ENCODE assay signal across 8 cellular contexts in the genomic region with DNA sequence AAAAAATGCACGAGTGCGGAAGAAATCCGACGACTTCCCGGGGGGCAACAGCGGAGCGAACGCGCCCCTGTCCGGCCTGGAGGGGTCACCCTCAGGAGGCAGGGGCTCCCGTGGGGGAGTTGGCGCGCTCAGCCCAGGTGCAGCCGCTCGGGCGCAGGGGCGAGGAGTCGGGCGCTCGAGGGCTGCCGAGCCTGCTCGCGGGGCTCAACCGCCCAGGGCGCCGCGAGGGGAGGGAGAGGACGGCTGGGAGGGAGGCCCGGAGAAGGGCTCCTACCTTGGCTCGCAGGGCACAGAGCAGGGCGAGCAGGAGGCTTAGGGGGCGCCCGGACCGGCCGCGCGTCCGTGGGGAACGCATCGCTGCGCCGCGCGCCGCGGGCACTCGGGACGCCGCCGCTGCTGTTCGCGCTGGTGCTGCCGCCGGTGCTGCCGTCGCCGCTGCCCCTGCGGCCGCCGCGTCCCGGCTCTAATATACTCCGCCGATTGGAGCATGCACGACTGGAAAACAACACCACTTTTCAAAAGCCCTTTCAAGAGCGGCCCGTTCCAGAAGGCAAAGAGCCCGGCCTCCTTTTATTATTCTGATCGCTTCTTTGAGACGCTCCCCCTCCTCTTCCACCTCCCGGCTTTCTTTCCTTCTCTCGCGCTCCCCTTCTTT. TPM values are rescaled to one million over a fixed set of nuclear protein-coding genes. Genes with fewer than 3 reads are reported as not detected.
A peak's percentile ranks its signal among the peaks of the same experiment; 100 is the strongest.
DNase-seq lines count a peak whose midpoint lies in the region; ATAC-seq and TF ChIP-seq lines count a peak whose summit lies in the region.

No MANE protein-coding gene starts in this region.

- intact Hi-C loops in left cardiac atrium (cut with DNase I): loop anchor here in 1 of 2 donors (5.0 to 10.0 kb wide), 3 partner anchors 191 to 599 kb away; no protein-coding TSS in a partner anchor

- H3K27me3 Mint-ChIP-seq in progenitor cell of endocrine pancreas: no peaks in the 10 kb centered on the region

- ATAC-seq in left cardiac atrium (peak; percentile 4), GM21723 (IDR thresholded peaks at IDR 0.05; ENCODE audit: unreplicated experiment) (no peak), GM21515 (IDR thresholded peaks at IDR 0.05; ENCODE audit: unreplicated experiment) (no peak)

- peak; percentile 10 for TF ChIP-seq CTCF in progenitor cell of endocrine pancreas (IDR thresholded peaks at IDR 0.05; ENCODE audit: unreplicated experiment)

- H3K9me3 Mint-ChIP-seq in progenitor cell of endocrine pancreas (ENCODE audit: low read depth): no peaks in the 10 kb centered on the region

- peaks cover 24% of the 10 kb centered on the region for H3K36me3 Mint-ChIP-seq in progenitor cell of endocrine pancreas (ENCODE audit: insufficient read depth)

- WGBS in adipose tissue, 3 donors: 0 to 1% (median 0%) methylated on average over 46 to 73 of the region's 73 CpGs

- H3K27ac Mint-ChIP-seq in progenitor cell of endocrine pancreas: peak overlapping the region; percentile 99

- DNase-seq in NOMO-1 treated with DMSO at 0.1 percent for 48 hours (lab: John Stamatoyannopoulos, UW; ENCODE audit: unreplicated experiment): peak; percentile 39
- no peak for DNase-seq in NOMO-1 treated with dmso at 0.1 percent for 144 hours (lab: John Stamatoyannopoulos, UW; ENCODE audit: unreplicated experiment)
- peak; percentile 67 for DNase-seq in NCI-H2227 (lab: John Stamatoyannopoulos, UW; ENCODE audit: unreplicated experiment)
- DNase-seq in left cardiac atrium: peak; percentile 55
- peak; percentile 18 for DNase-seq in progenitor cell of endocrine pancreas (ENCODE audit: low spot score, unreplicated experiment)

- H3K4me3 Mint-ChIP-seq in progenitor cell of endocrine pancreas (ENCODE audit: low read depth): peak overlapping the region; percentile 99

- peaks cover 40% of the 10 kb centered on the region for H3K4me1 Mint-ChIP-seq in progenitor cell of endocrine pancreas (ENCODE audit: low read depth)

- peak overlapping the region; percentile 74 for H3K27ac ChIP-seq in adipose tissue (ENCODE audit: low read depth, low read length)

RNA-seq across cellular contexts. Expression of a gene that starts 0.5 kb away (rescaled TPM):
- 10 to 100 TPM; 11.9 to 39.6 (median 17.9) TPM for polyA plus RNA-seq in adipose tissue
- total RNA-seq in left cardiac atrium: 10 to 100 TPM; 32.4 to 42.3 TPM
- 260 and 277 TPM in 2 replicates for total RNA-seq in progenitor cell of endocrine pancreas

Comparison
In these comparisons a context has a peak if more than half of its experiments do, and no peak if none do; other contexts are left out.
1. ATAC-seq: peak in left cardiac atrium (2 of 2); none in GM21723 (single experiment) and GM21515 (single experiment).